Comparison of ENCODE assay signal across 16 cellular contexts in genomic region chr12:116210131-116210530, GRCh38.
"Had no signal": no experiment of that assay in that cellular context is flagged by ENCODE, and none has a peak within 500 bp of the region (broad histone marks: within the 10 kb centered on the region; RNA-seq: fewer than 3 reads in every experiment).

No MANE protein-coding gene starts in this region.

- H3K4me3 Mint-ChIP-seq: activated CD8-positive, alpha-beta T cell treated with anti-CD3 and anti-CD28 coated beads, Interleukin-2, amount 10 ng/mL, durations not matched to agents 7 days and 5 days; mesothelial cell of epicardium; WTC11 had no signal

- H3K36me3 Mint-ChIP-seq: mesothelial cell of epicardium, WTC11 had no signal

- H3K9me3 Mint-ChIP-seq: activated T-cell treated with anti-CD3 and anti-CD28 coated beads, Interleukin-2, amount 50 U/mL, for 72 hours; mesothelial cell of epicardium; stimulated activated naive B cell treated with anti-CD40 and anti-IgM and Interleukin-4, amounts not matched to agents 10 μg/mL and 1 μg/mL and 100 μg/mL, for 72 hours; WTC11 had no signal

- H3K27me3 Mint-ChIP-seq: stimulated activated naive B cell treated with anti-CD40 and anti-IgM and Interleukin-4, amounts not matched to agents 10 μg/mL and 1 μg/mL and 100 μg/mL, for 72 hours had no signal

- DNase-seq: activated CD4-positive, alpha-beta T cell treated with anti-CD3 and anti-CD28 coated beads for 48 hours; activated CD8-positive, alpha-beta memory T cell treated with anti-CD3 and anti-CD28 coated beads, Interleukin-2, amount 50 U/mL, for 4 hours; activated CD8-positive, alpha-beta T cell treated with anti-CD3 and anti-CD28 coated beads, Interleukin-2, amount 10 ng/mL, durations not matched to agents 7 days and 5 days; activated gamma-delta T cell treated with Interleukin-2 at 50 U/mL for 16 hours; activated T-cell treated with anti-CD3 and anti-CD28 coated beads, Interleukin-2, amount 50 U/mL, for 72 hours; colonic mucosa; esophagus squamous epithelium; head of caudate nucleus; left cardiac atrium; lower lobe of right lung; stimulated activated naive B cell treated with anti-CD40 and anti-IgM and Interleukin-4, amounts not matched to agents 10 μg/mL and 1 μg/mL and 100 μg/mL, for 72 hours; substantia nigra; T-helper 2 cell; trophoblast cell had no signal

- H3K27ac Mint-ChIP-seq: activated CD8-positive, alpha-beta T cell treated with anti-CD3 and anti-CD28 coated beads, Interleukin-2, amount 10 ng/mL, durations not matched to agents 7 days and 5 days had no signal

- ATAC-seq: activated CD8-positive, alpha-beta T cell treated with anti-CD3 and anti-CD28 coated beads, Interleukin-2, amount 10 ng/mL, durations not matched to agents 7 days and 5 days; activated T-cell treated with anti-CD3 and anti-CD28 coated beads, Interleukin-2, amount 50 U/mL, for 72 hours; left cardiac atrium; lower lobe of right lung; stimulated activated naive B cell treated with anti-CD40 and anti-IgM and Interleukin-4, amounts not matched to agents 10 μg/mL and 1 μg/mL and 100 μg/mL, for 72 hours; WTC11 had no signal
